In genomic region chr9:92696619-92697018, GRCh38 we compare ENCODE assay signal across 1 cellular context.
TF ChIP-seq lines count a peak whose summit lies in the region.

No MANE protein-coding gene starts in this region.

TF ChIP-seq in GM12878, 131 proteins besides CTCF, POLR2A, EP300 and RAD21:
- no peak for TF ChIP-seq ATF2 (IDR thresholded peaks at IDR 0.05; ENCODE audit: low read length)
- no peak for TF ChIP-seq LARP7 (IDR thresholded peaks at IDR 0.05)
- peak; percentile 63 for TF ChIP-seq RUNX3 (IDR thresholded peaks at IDR 0.05; ENCODE audit: low read length)
- 0 out of 2 replicates have a peak, but pooled peaks have one; percentile 25 for TF ChIP-seq MEF2A (IDR thresholded peaks at IDR 0.05; ENCODE audit: insufficient read depth, low read depth, low read length)
- TF ChIP-seq NFIC (IDR thresholded peaks at IDR 0.05; ENCODE audit: low read depth, low read length): no peak
- TF ChIP-seq SKIL (IDR thresholded peaks at IDR 0.05; ENCODE audit: low read depth, poor library complexity, severe bottlenecking): no peak
- no peak for TF ChIP-seq CREB1 (IDR thresholded peaks at IDR 0.05; ENCODE audit: low read depth)
- no peak for TF ChIP-seq RBBP5 (conservative IDR thresholded peaks at IDR 0.05)
- no peak for TF ChIP-seq MYC (IDR thresholded peaks at IDR 0.05; ENCODE audit: insufficient read depth, insufficient read length, insufficient replicate concordance, low read length, severe bottlenecking)
- no peak for TF ChIP-seq EED (IDR thresholded peaks at IDR 0.05; ENCODE audit: low read depth)
- TF ChIP-seq MEF2B (IDR thresholded peaks at IDR 0.05; ENCODE audit: partially characterized antibody, poor library complexity, severe bottlenecking): no peak
- TF ChIP-seq RCOR1 (conservative IDR thresholded peaks at IDR 0.05; ENCODE audit: low read depth, low read length): no peak
- TF ChIP-seq ZNF687 (IDR thresholded peaks at IDR 0.05): no peak
- TF ChIP-seq ZNF207 (IDR thresholded peaks at IDR 0.05; ENCODE audit: borderline replicate concordance): no peak
- peak; percentile 58; the same call in 1 of the 2 replicates for TF ChIP-seq PKNOX1 (IDR thresholded peaks at IDR 0.05)
- no peak for TF ChIP-seq CBFB (IDR thresholded peaks at IDR 0.05; ENCODE audit: low read depth)
